18 cellular contexts compared by ENCODE assay signal in the genomic region with DNA sequence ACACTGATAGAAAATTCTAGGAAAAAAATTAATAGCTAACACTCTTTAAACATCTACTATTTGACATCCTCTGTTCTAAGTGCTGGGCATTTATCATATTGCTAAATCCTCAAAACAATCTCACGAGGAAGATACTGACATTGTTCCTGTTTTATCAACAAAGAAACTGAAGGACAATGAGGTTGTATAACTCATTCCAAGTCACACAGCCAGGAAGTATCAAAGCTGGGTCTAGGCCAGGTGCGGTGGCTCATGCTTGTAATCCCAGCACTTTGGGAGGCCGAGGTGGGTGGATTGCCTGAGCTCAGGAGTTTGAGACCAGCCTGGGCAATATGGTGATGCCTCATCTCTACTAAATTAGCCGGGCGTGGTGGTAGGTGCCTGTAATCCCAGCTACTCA. TPM values are rescaled to one million over a fixed set of nuclear protein-coding genes. Genes with fewer than 3 reads are reported as not detected.
DNase-seq lines count a peak whose midpoint lies in the region; ATAC-seq and FAIRE-seq lines count a peak whose summit lies in the region.
"Had no signal": no experiment of that assay in that cellular context is flagged by ENCODE, and none has a peak within 500 bp of the region (broad histone marks: within the 10 kb centered on the region; RNA-seq: fewer than 3 reads in every experiment).

No MANE protein-coding gene starts in this region.

- H3K27ac Mint-ChIP-seq in T-helper 2 cell treated with Interferon-gamma antibody and Interleukin-4, amounts not matched to agents 5 μg/mL and 100 μg/mL, for 36 hours = peak overlapping the region; percentile 79
- peak overlapping the region; percentile 77 for H3K27ac Mint-ChIP-seq in activated naive CD8-positive, alpha-beta T cell treated with anti-CD3 and anti-CD28 coated beads, Interleukin-2, amount 50 U/mL, for 24 hours
- H3K27ac Mint-ChIP-seq: neural progenitor cell had no signal

- H3K27me3 Mint-ChIP-seq in T-helper 2 cell treated with Interferon-gamma antibody and Interleukin-4, amounts not matched to agents 5 μg/mL and 100 μg/mL, for 36 hours (ENCODE audit: low read depth) = peaks cover 4% of the 10 kb centered on the region
- H3K27me3 Mint-ChIP-seq in activated naive CD8-positive, alpha-beta T cell treated with anti-CD3 and anti-CD28 coated beads, Interleukin-2, amount 50 U/mL, for 24 hours = no peaks in the 10 kb centered on the region

- H3K4me3 Mint-ChIP-seq in T-helper 2 cell treated with Interferon-gamma antibody and Interleukin-4, amounts not matched to agents 5 μg/mL and 100 μg/mL, for 36 hours = peak overlapping the region; percentile 70
- no peak overlapping the region for H3K4me3 Mint-ChIP-seq in activated naive CD8-positive, alpha-beta T cell treated with anti-CD3 and anti-CD28 coated beads, Interleukin-2, amount 50 U/mL, for 24 hours
- H3K4me3 Mint-ChIP-seq: neural progenitor cell had no signal

- peak; percentile 13 for FAIRE-seq in G401.6 (lab: Jason Lieb, UNC)
- FAIRE-seq: colon, TTC549 had no signal

- H3K4me1 Mint-ChIP-seq in T-helper 2 cell treated with Interferon-gamma antibody and Interleukin-4, amounts not matched to agents 5 μg/mL and 100 μg/mL, for 36 hours (ENCODE audit: low read depth) = peaks cover 78% of the 10 kb centered on the region
- peaks cover 64% of the 10 kb centered on the region for H3K4me1 Mint-ChIP-seq in activated naive CD8-positive, alpha-beta T cell treated with anti-CD3 and anti-CD28 coated beads, Interleukin-2, amount 50 U/mL, for 24 hours
- H3K4me1 Mint-ChIP-seq: neural progenitor cell had no signal

- no peak for ATAC-seq in activated naive CD8-positive, alpha-beta T cell treated with anti-CD3 and anti-CD28 coated beads, Interleukin-2, amount 50 U/mL, for 24 hours
- no peak for ATAC-seq in HG02970 (IDR thresholded peaks at IDR 0.05; ENCODE audit: low FRiP score, unreplicated experiment)

- no peak for DNase-seq in T-helper 2 cell treated with Interferon-gamma antibody and Interleukin-4, amounts not matched to agents 5 μg/mL and 100 μg/mL, for 36 hours (ENCODE audit: low spot score)
- DNase-seq in T-helper 2 cell (no peak), lung microvascular endothelial cell (ENCODE audit: low read depth in 2 of 2) (peak; percentile 48 to 83), medulla oblongata (ENCODE audit: extremely low spot score) (no peak), DMS114 treated with DMSO at 0.1 percent for 48 hours (lab: John Stamatoyannopoulos, UW; ENCODE audit: unreplicated experiment) (no peak)
- no peak for DNase-seq in activated naive CD8-positive, alpha-beta T cell treated with anti-CD3 and anti-CD28 coated beads, Interleukin-2, amount 50 U/mL, for 24 hours
- DNase-seq: COR-L47, esophagus squamous epithelium, left ventricle myocardium inferior, NCI-H1048, NCI-H2171 treated with DMSO at 0.1 percent for 48 hours, SHP77 had no signal

- H3K9me3 Mint-ChIP-seq in T-helper 2 cell treated with Interferon-gamma antibody and Interleukin-4, amounts not matched to agents 5 μg/mL and 100 μg/mL, for 36 hours = peaks cover 15% of the 10 kb centered on the region
- no peaks in the 10 kb centered on the region for H3K9me3 Mint-ChIP-seq in activated naive CD8-positive, alpha-beta T cell treated with anti-CD3 and anti-CD28 coated beads, Interleukin-2, amount 50 U/mL, for 24 hours
- H3K9me3 Mint-ChIP-seq: neural progenitor cell had no signal

- peaks cover 13% of the 10 kb centered on the region for H3K36me3 Mint-ChIP-seq in T-helper 2 cell treated with Interferon-gamma antibody and Interleukin-4, amounts not matched to agents 5 μg/mL and 100 μg/mL, for 36 hours (ENCODE audit: low read depth)
- no peaks in the 10 kb centered on the region for H3K36me3 Mint-ChIP-seq in activated naive CD8-positive, alpha-beta T cell treated with anti-CD3 and anti-CD28 coated beads, Interleukin-2, amount 50 U/mL, for 24 hours (ENCODE audit: low read depth)
- H3K36me3 Mint-ChIP-seq: neural progenitor cell had no signal

RNA-seq across cellular contexts. Expression of a gene that starts 51.6 kb away (rescaled TPM):
- total RNA-seq in lung microvascular endothelial cell = 0.60 and 0.87 TPM in 2 replicates
- total RNA-seq: A172 had no signal

Comparison
In these comparisons a context has a peak if more than half of its experiments do, and no peak if none do; other contexts are left out.
1. DNase-seq: peak in lung microvascular endothelial cell (2 of 2); none in T-helper 2 cell treated with Interferon-gamma antibody and Interleukin-4, amounts not matched to agents 5 μg/mL and 100 μg/mL, for 36 hours (single experiment), T-helper 2 cell (0 of 5), activated naive CD8-positive, alpha-beta T cell treated with anti-CD3 and anti-CD28 coated beads, Interleukin-2, amount 50 U/mL, for 24 hours (single experiment), medulla oblongata (single experiment) and DMS114 treated with DMSO at 0.1 percent for 48 hours (single experiment).